Comparison of ENCODE assay signal across 8 cellular contexts in the genomic region with DNA sequence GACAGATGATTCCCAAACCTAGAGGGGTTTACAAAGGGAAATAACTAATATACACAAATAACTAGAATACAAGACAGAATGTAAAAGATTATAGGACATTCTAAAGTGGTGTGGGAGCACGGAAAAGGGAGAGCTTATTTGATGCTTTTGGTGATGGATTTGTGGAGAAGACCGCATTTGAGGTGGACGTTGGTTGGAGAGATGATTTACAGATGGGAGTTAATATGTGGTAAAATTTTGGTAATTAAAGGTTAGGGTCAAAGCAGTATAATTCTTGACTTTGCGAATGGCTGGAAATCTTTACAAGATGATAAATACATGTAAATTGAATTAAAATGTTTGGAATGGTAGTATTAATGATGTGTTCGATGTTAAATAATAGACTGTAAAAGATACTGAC. TPM values are rescaled to one million over a fixed set of nuclear protein-coding genes. Genes with fewer than 3 reads are reported as not detected.
DNase-seq lines count a peak whose midpoint lies in the region; ATAC-seq and TF ChIP-seq lines count a peak whose summit lies in the region.
"Had no signal": no experiment of that assay in that cellular context is flagged by ENCODE, and none has a peak within 500 bp of the region (broad histone marks: within the 10 kb centered on the region; RNA-seq: fewer than 3 reads in every experiment).

No MANE protein-coding gene starts in this region.

- no peaks in the 10 kb centered on the region for H3K36me3 Mint-ChIP-seq in H9 (ENCODE audit: insufficient read depth in 1 of 3, low read depth in 3 of 3)
- H3K36me3 Mint-ChIP-seq in progenitor cell of endocrine pancreas (ENCODE audit: insufficient read depth): peaks cover 4% of the 10 kb centered on the region

- no peak for TF ChIP-seq POLR2A in erythroblast (IDR thresholded peaks at IDR 0.05; ENCODE audit: low read length)

- H3K9me3 Mint-ChIP-seq in H9 (peaks cover 3 to 4% of the 10 kb centered on the region in 2 experiments; a peak in 3 of 5 replicates), progenitor cell of endocrine pancreas (ENCODE audit: low read depth) (no peaks in the 10 kb centered on the region)

- H2AK5ac ChIP-seq in H9 (ENCODE audit: insufficient read length, low read length): no peak overlapping the region

- no peaks in the 10 kb centered on the region; the same call in 1 of the 2 replicates for H3K79me2 ChIP-seq in H9 (ENCODE audit: insufficient read depth, low read length)

- no peak overlapping the region for H4K5ac ChIP-seq in H9 (ENCODE audit: insufficient read length, low read depth, low read length)

- H3K4me1 Mint-ChIP-seq in H9: peaks cover 23% of the 10 kb centered on the region in 2 experiments
- H3K4me1 Mint-ChIP-seq in progenitor cell of endocrine pancreas (ENCODE audit: low read depth): peaks cover 18% of the 10 kb centered on the region

- peak overlapping the region; percentile 84 to 98 for H3K4me3 Mint-ChIP-seq in H9
- H3K4me3 Mint-ChIP-seq in progenitor cell of endocrine pancreas (ENCODE audit: low read depth): peak overlapping the region; percentile 98

- no peak overlapping the region for H2BK15ac ChIP-seq in H9 (ENCODE audit: low read depth, low read length)

- H4K91ac ChIP-seq in H9 (ENCODE audit: insufficient read length, low read depth, low read length): no peak overlapping the region

- H3K27me3 ChIP-seq in H9 (ENCODE audit: insufficient read depth, low read length) (no peaks in the 10 kb centered on the region), RWPE2 (ENCODE audit: insufficient read depth, poor library complexity, severe bottlenecking) (no peaks in the 10 kb centered on the region)

- no peak overlapping the region for H2BK20ac ChIP-seq in H9 (ENCODE audit: low read depth, low read length, poor library complexity, severe bottlenecking)

- H3K27ac Mint-ChIP-seq in H9 (no peak overlapping the region), progenitor cell of endocrine pancreas (peak overlapping the region; percentile 11)

- H3K23me2 ChIP-seq in H9 (ENCODE audit: insufficient read length, low read depth, low read length, poor library complexity, severe bottlenecking): peaks cover 3% of the 10 kb centered on the region

- no peak overlapping the region for H3K56ac ChIP-seq in H9 (ENCODE audit: insufficient read length, low read depth, low read length)

- no peak overlapping the region for H4K8ac ChIP-seq in H9 (replicated peaks; ENCODE audit: insufficient read length, low read depth, low read length)

- H4K20me1 ChIP-seq in H9 (ENCODE audit: control insufficient read depth, insufficient read depth, insufficient read length): no peaks in the 10 kb centered on the region

- H3K4me1 ChIP-seq in H9 (ENCODE audit: insufficient read depth, low read length) (no peaks in the 10 kb centered on the region; the same call in 1 of the 2 replicates), RWPE2 (ENCODE audit: insufficient read depth, poor library complexity, severe bottlenecking) (peaks cover 16% of the 10 kb centered on the region)

- H3K4me2 ChIP-seq in H9 (ENCODE audit: insufficient read depth, insufficient read length, low read length): peak overlapping the region; percentile 50

- H3K9me3 ChIP-seq in H9 (ENCODE audit: control insufficient read depth, low read depth, low read length) (no peaks in the 10 kb centered on the region), RWPE2 (ENCODE audit: severe bottlenecking) (no peaks in the 10 kb centered on the region)

- H3K4me3 ChIP-seq in RWPE2 (ENCODE audit: severe bottlenecking): peak overlapping the region; percentile 85

- no peak overlapping the region for H3K23ac ChIP-seq in H9 (ENCODE audit: insufficient read length, low read depth, low read length)

- no peak overlapping the region for H3T11ph ChIP-seq in H9 (ENCODE audit: low read length)

- H3K27me3 Mint-ChIP-seq in H9 (ENCODE audit: low read depth): peaks cover 2% of the 10 kb centered on the region
- H3K27me3 Mint-ChIP-seq in progenitor cell of endocrine pancreas: no peaks in the 10 kb centered on the region

- DNase-seq in H9 (no peak), RWPE2 (ENCODE audit: low spot score) (no peak), erythroblast (lab: John Stamatoyannopoulos, UW) (peak; percentile 23 to 51), progenitor cell of endocrine pancreas (ENCODE audit: low spot score, unreplicated experiment) (no peak), SW 1271 (lab: John Stamatoyannopoulos, UW) (no peak), NCI-H2196 treated with DMSO at 0.1 percent for 48 hours (lab: John Stamatoyannopoulos, UW; ENCODE audit: unreplicated experiment) (no peak)
- DNase-seq in stimulated activated CD4-positive, alpha-beta T cell treated with anti-CD3 and anti-CD28 coated beads, Interleukin-4, amount 100 ng/mL, for 1 hour: no peak
- DNase-seq: T-helper 9 cell had no signal

- H3K27ac ChIP-seq in H9 (ENCODE audit: insufficient read length, low read depth, low read length) (no peak overlapping the region), RWPE2 (ENCODE audit: poor library complexity, severe bottlenecking) (peak overlapping the region; percentile 89)

- no peak for ATAC-seq in RWPE2 (ENCODE audit: low read depth)

- H3K9ac ChIP-seq in H9 (ENCODE audit: extremely low read depth, insufficient read length, low read length): peak overlapping the region; percentile 30

- no peak overlapping the region for H2BK5ac ChIP-seq in H9 (ENCODE audit: insufficient read length, low read length)

- TF ChIP-seq CTCF in H9 (conservative IDR thresholded peaks at IDR 0.05) (no peak), RWPE2 (IDR thresholded peaks at IDR 0.05; ENCODE audit: poor library complexity, severe bottlenecking) (no peak), progenitor cell of endocrine pancreas (IDR thresholded peaks at IDR 0.05; ENCODE audit: unreplicated experiment) (no peak)

- H2BK120ac ChIP-seq in H9 (ENCODE audit: low read depth, low read length, poor library complexity, severe bottlenecking): no peak overlapping the region

- 0 out of 2 replicates have a peak, but pooled peaks cover 3% of the 10 kb centered on the region for H3K36me3 ChIP-seq in RWPE2 (ENCODE audit: low read depth)

- no peak overlapping the region for H2AFZ ChIP-seq in H9 (ENCODE audit: low read length)

- H3K18ac ChIP-seq in H9 (ENCODE audit: insufficient read length, low read depth, low read length): no peak overlapping the region

- H3K79me1 ChIP-seq in H9 (ENCODE audit: insufficient read depth, low read depth, low read length, poor library complexity, severe bottlenecking): peaks cover 2% of the 10 kb centered on the region

- no peak overlapping the region for H3K4ac ChIP-seq in H9 (ENCODE audit: low read depth, low read length)

- 100% methylated on average over 4 of the region's 5 CpGs for whole genome bisulfite sequencing in H9 (ENCODE audit: extremely low coverage, insufficient read length, low lambda C conversion rate)

- no peak overlapping the region for H3K14ac ChIP-seq in H9 (ENCODE audit: insufficient read depth, low read length)

- no peak overlapping the region for H2BK12ac ChIP-seq in H9 (ENCODE audit: insufficient read length, low read depth, low read length)

RNA-seq across cellular contexts. Expression of a gene that starts 1.2 kb away (rescaled TPM):
- 16.8 and 19.7 TPM in 2 replicates for total RNA-seq in H9 (2021)
- 11.7 and 12.1 TPM in 2 replicates for total RNA-seq in progenitor cell of endocrine pancreas

RNA-seq across cellular contexts. Expression of a gene that starts 26.1 kb away (rescaled TPM):
- total RNA-seq in H9 (2021) (25.7 and 26.6 TPM in 2 replicates), progenitor cell of endocrine pancreas (11.5 and 13.2 TPM in 2 replicates)

RNA-seq across cellular contexts. Expression of a gene that starts 30.4 kb away (rescaled TPM):
- total RNA-seq in H9 (2021) (8.9 and 11.1 TPM in 2 replicates), progenitor cell of endocrine pancreas (21.7 and 22.2 TPM in 2 replicates)

Comparison
In these comparisons a context has a peak if more than half of its experiments do, and no peak if none do; other contexts are left out.
1. DNase-seq: peak in erythroblast (2 of 2); none in H9 (single experiment), RWPE2 (single experiment), progenitor cell of endocrine pancreas (single experiment), SW 1271 (0 of 2), stimulated activated CD4-positive, alpha-beta T cell treated with anti-CD3 and anti-CD28 coated beads, Interleukin-4, amount 100 ng/mL, for 1 hour (single experiment) and NCI-H2196 treated with DMSO at 0.1 percent for 48 hours (single experiment).